8 cellular contexts compared by ENCODE assay signal in genomic region chr21:25639167-25639921, GRCh38. TPM values are rescaled to one million over a fixed set of nuclear protein-coding genes. Genes with fewer than 3 reads are reported as not detected.
DNase-seq lines count a peak whose midpoint lies in the region; ATAC-seq and TF ChIP-seq lines count a peak whose summit lies in the region.

Gene JAM2 (plus strand): TSS chr21:25639258. CDS start chr21:25639822, 564 bp downstream.

- peak; percentile 60 for ATAC-seq in GM18517 (IDR thresholded peaks at IDR 0.05; ENCODE audit: unreplicated experiment)
- peak; percentile 65 for ATAC-seq in HG03025 (IDR thresholded peaks at IDR 0.05; ENCODE audit: low FRiP score, unreplicated experiment)
- peak; percentile 80 for ATAC-seq in Panc1
- ATAC-seq in heart right ventricle, result peak; percentile 78 to 92 (median 84)

- H3K4me1 ChIP-seq in Panc1 (ENCODE audit: control insufficient read depth, insufficient read depth, low read length) (peaks cover 3% of the 10 kb centered on the region; the same call in 1 of the 2 replicates), heart right ventricle (peaks cover 0 to 47% (median 22%) of the 10 kb centered on the region in 9 donors)

- BruUV-seq in Panc1 (replicated peaks; lab: Mats Ljungman, UMichigan), result no TSS peak

- TF ChIP-seq CTCF in Panc1 (IDR thresholded peaks at IDR 0.05) (peak; percentile 40; the same call in 1 of the 2 replicates), heart right ventricle (IDR thresholded peaks at IDR 0.05) (peak in 8 of 9 donors; percentile 20 to 66 (median 48))

- H3K9me3 Mint-ChIP-seq in activated naive CD8-positive, alpha-beta T cell treated with anti-CD3 and anti-CD28 coated beads for 36 hours, result no peaks in the 10 kb centered on the region

- H3K27ac ChIP-seq in Panc1 (ENCODE audit: low read length), result no peak within 1 kb of the TSS
- H3K27ac ChIP-seq in heart right ventricle, result peak within 1 kb of the TSS; percentile 77 to 98 (median 90)

- peaks cover 12% of the 10 kb centered on the region for H3K27me3 ChIP-seq in Panc1 (ENCODE audit: control insufficient read depth, insufficient read depth, low read length)
- peaks cover 0 to 32% (median 0%) of the 10 kb centered on the region in 7 donors for H3K27me3 ChIP-seq in heart right ventricle

- H3K4me3 Mint-ChIP-seq in activated naive CD8-positive, alpha-beta T cell treated with anti-CD3 and anti-CD28 coated beads for 36 hours, result peak within 1 kb of the TSS; percentile 70

- DNase-seq in A172 (ENCODE audit: low spot score) (peak; percentile 31), Panc1 (ENCODE audit: low read depth, low spot score) (no peak), heart right ventricle (peak; percentile 58 to 59), posterior vena cava (ENCODE audit: low spot score) (peak; percentile 78), NCI-H2196 treated with DMSO at 0.1 percent for 48 hours (lab: John Stamatoyannopoulos, UW; ENCODE audit: unreplicated experiment) (no peak)
- peak; percentile 66 for DNase-seq in activated naive CD8-positive, alpha-beta T cell treated with anti-CD3 and anti-CD28 coated beads for 36 hours

- no peaks in the 10 kb centered on the region for H3K9me3 ChIP-seq in Panc1 (ENCODE audit: control insufficient read depth, insufficient read depth, low read depth, low read length)
- H3K9me3 ChIP-seq in heart right ventricle, result no peaks in the 10 kb centered on the region

- peaks cover 47% of the 10 kb centered on the region for H3K27me3 Mint-ChIP-seq in activated naive CD8-positive, alpha-beta T cell treated with anti-CD3 and anti-CD28 coated beads for 36 hours

- peaks cover 26% of the 10 kb centered on the region for H3K4me1 Mint-ChIP-seq in activated naive CD8-positive, alpha-beta T cell treated with anti-CD3 and anti-CD28 coated beads for 36 hours

- H3K4me3 ChIP-seq in Panc1 (ENCODE audit: low read depth in 2 of 2, low read length in 2 of 2) (peak within 1 kb of the TSS; percentile 46 to 50), heart right ventricle (peak within 1 kb of the TSS; percentile 61 to 93 (median 79))

- no peaks in the 10 kb centered on the region for H3K36me3 Mint-ChIP-seq in activated naive CD8-positive, alpha-beta T cell treated with anti-CD3 and anti-CD28 coated beads for 36 hours

- WGBS in heart right ventricle, 2 donors, result 0% methylated on average over 35 to 52 of the region's 52 CpGs

- CTCF ChIA-PET in Panc1 (lab: Charles Lee), result no interaction called here

- intact Hi-C loops in Panc1 (cut with micrococcal nuclease; ENCODE audit: unreplicated experiment) (no loop called here), heart right ventricle (cut with DNase I) (loop anchor here in 4 of 10 donors (1.0 to 5.0 kb wide), 3 partner anchors 31 to 38 kb away; no protein-coding TSS in a partner anchor), posterior vena cava (cut with DNase I) (loop anchor here in 1 of 2 donors (1.0 kb wide), 1 partner anchor 31 kb away; no protein-coding TSS in a partner anchor)

- in situ Hi-C loops in Panc1 (cut with HindIII; ENCODE audit: low pct_unique_long_range_greater_than_20kb, low sequenced_read_pairs), result no loop called here

- H3K36me3 ChIP-seq in Panc1 (ENCODE audit: control insufficient read depth, insufficient read depth, low read length), result no peaks in the 10 kb centered on the region
- H3K36me3 ChIP-seq in heart right ventricle, result peaks cover 0 to 25% (median 0%) of the 10 kb centered on the region in 9 donors

- POLR2A ChIA-PET in Panc1 (lab: Charles Lee), result no interaction called here

- peak within 1 kb of the TSS; percentile 5 for H3K27ac Mint-ChIP-seq in activated naive CD8-positive, alpha-beta T cell treated with anti-CD3 and anti-CD28 coated beads for 36 hours

RNA-seq across cellular contexts. Expression of gene JAM2, which starts in this region (rescaled TPM):
- 3.7 and 4.2 TPM in 2 replicates for total RNA-seq in A172 (2014; rRNA removed; shearing (Covaris generic))
- 0.21 TPM for total RNA-seq in Panc1 (2021; ENCODE audit: unreplicated experiment)
- 0.10 TPM for polyA plus RNA-seq in Panc1 (2012; ENCODE audit: insufficient read length)
- 1 to 10 TPM; 2.5 to 3.4 TPM for total RNA-seq in activated naive CD8-positive, alpha-beta T cell treated with anti-CD3 and anti-CD28 coated beads for 36 hours
- total RNA-seq in heart right ventricle, result 10 to 100 TPM; 27.6 to 54.4 (median 34.5) TPM
- polyA plus RNA-seq in heart right ventricle, result 10 to 100 TPM; 15.3 to 37.7 TPM
- 10 to 100 TPM; 17.2 to 18.9 TPM for total RNA-seq in posterior vena cava

Comparison
In these comparisons a context has a peak if more than half of its experiments do, and no peak if none do; other contexts are left out.
1. Peak in ATAC-seq and H3K4me3 ChIP-seq in Panc1; RNA of the gene not detected or under 1 TPM.
2. DNase-seq: peak in A172 (single experiment), activated naive CD8-positive, alpha-beta T cell treated with anti-CD3 and anti-CD28 coated beads for 36 hours (single experiment), heart right ventricle (2 of 2) and posterior vena cava (single experiment); none in Panc1 (single experiment) and NCI-H2196 treated with DMSO at 0.1 percent for 48 hours (single experiment).
3. Peak in every context shown above with its lines, with median percentiles within 50 percentile points of each other: ATAC-seq.